Comparison of ENCODE assay signal across 15 cellular contexts in the genomic region with DNA sequence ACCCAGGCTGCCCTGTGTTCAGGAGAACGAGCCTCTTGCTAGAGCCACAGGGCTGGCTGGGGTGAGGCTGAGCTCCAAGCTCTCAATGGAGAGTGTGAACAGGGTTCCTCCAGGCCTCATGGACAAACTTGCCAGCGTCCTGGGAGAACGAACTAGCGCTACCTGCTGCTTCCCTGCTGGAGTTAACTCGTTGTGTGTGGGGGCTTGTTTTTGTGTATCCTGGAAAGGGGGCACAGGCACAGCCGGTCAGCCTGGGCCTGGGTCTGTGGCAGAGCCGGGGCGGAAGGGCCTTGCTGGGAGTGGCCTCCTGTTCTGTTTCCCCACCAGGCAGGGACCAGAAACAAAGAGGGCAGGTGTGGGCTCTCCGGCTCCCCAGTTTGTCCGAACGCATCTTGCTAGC.
DNase-seq lines count a peak whose midpoint lies in the region; ATAC-seq and TF ChIP-seq lines count a peak whose summit lies in the region.
"Had no signal": no experiment of that assay in that cellular context is flagged by ENCODE, and none has a peak within 500 bp of the region (broad histone marks: within the 10 kb centered on the region; RNA-seq: fewer than 3 reads in every experiment).

No MANE protein-coding gene starts in this region.

- H3K4me1 Mint-ChIP-seq in brain (peaks cover 53% of the 10 kb centered on the region), neural crest cell (peaks cover 16% of the 10 kb centered on the region)
- H3K4me1 Mint-ChIP-seq in activated T-cell treated with anti-CD3 and anti-CD28 coated beads, Interleukin-2, amount 50 U/mL, for 72 hours (ENCODE audit: low read depth), result no peaks in the 10 kb centered on the region
- H3K4me1 Mint-ChIP-seq: B cell, IgD-negative memory B cell had no signal

- H3K27ac Mint-ChIP-seq in brain (peak overlapping the region in 3 of 5 experiments; percentile 81 to 95 (median 94)), neural crest cell (ENCODE audit: unreplicated experiment) (peak overlapping the region; percentile 62)
- no peak overlapping the region for H3K27ac Mint-ChIP-seq in activated T-cell treated with anti-CD3 and anti-CD28 coated beads, Interleukin-2, amount 50 U/mL, for 72 hours
- H3K27ac Mint-ChIP-seq: B cell; CD8-positive, alpha-beta T cell; IgD-negative memory B cell had no signal

- DNase-seq in NCI-H69 (lab: John Stamatoyannopoulos, UW), result peak; percentile 24
- DNase-seq in neural crest cell (ENCODE audit: low read depth, low spot score), result no peak
- no peak for DNase-seq in HUDEP-2 (lab: John Stamatoyannopoulos, UW; ENCODE audit: unreplicated experiment in 76 of 76)
- DNase-seq in activated T-cell treated with anti-CD3 and anti-CD28 coated beads, Interleukin-2, amount 50 U/mL, for 72 hours, result no peak
- DNase-seq: Calu3; CD8-positive, alpha-beta T cell; DMS79 treated with DMSO at 0.1 percent for 48 hours; EL; HCEC 1CT had no signal

- TF ChIP-seq CTCF in brain (conservative IDR thresholded peaks at IDR 0.05), result no peak
- no peak for TF ChIP-seq CTCF in neural crest cell (conservative IDR thresholded peaks at IDR 0.05)

- H3K9me3 Mint-ChIP-seq in brain (peaks cover 0 to 90% (median 0%) of the 10 kb centered on the region in 5 experiments), neural crest cell (no peaks in the 10 kb centered on the region)
- no peaks in the 10 kb centered on the region for H3K9me3 Mint-ChIP-seq in activated T-cell treated with anti-CD3 and anti-CD28 coated beads, Interleukin-2, amount 50 U/mL, for 72 hours
- H3K9me3 Mint-ChIP-seq: CD8-positive, alpha-beta T cell; IgD-negative memory B cell had no signal

- no peak for ATAC-seq in HG02571 (IDR thresholded peaks at IDR 0.05; ENCODE audit: unreplicated experiment)
- ATAC-seq in activated T-cell treated with anti-CD3 and anti-CD28 coated beads, Interleukin-2, amount 50 U/mL, for 72 hours (replicated peaks in 1 of 2), result no peak
- ATAC-seq: CD8-positive, alpha-beta T cell; GM12878; HepG2 had no signal

- H3K4me3 Mint-ChIP-seq in brain (no peak overlapping the region), neural crest cell (peak overlapping the region; percentile 41)
- no peak overlapping the region for H3K4me3 Mint-ChIP-seq in activated T-cell treated with anti-CD3 and anti-CD28 coated beads, Interleukin-2, amount 50 U/mL, for 72 hours
- H3K4me3 Mint-ChIP-seq: B cell; CD8-positive, alpha-beta T cell; IgD-negative memory B cell had no signal

- H3K27me3 Mint-ChIP-seq in brain (peaks cover 4% of the 10 kb centered on the region), neural crest cell (ENCODE audit: low read depth) (peaks cover 2% of the 10 kb centered on the region)
- H3K27me3 Mint-ChIP-seq in activated T-cell treated with anti-CD3 and anti-CD28 coated beads, Interleukin-2, amount 50 U/mL, for 72 hours (ENCODE audit: low read depth), result no peaks in the 10 kb centered on the region
- H3K27me3 Mint-ChIP-seq: B cell, IgD-negative memory B cell had no signal

- H3K36me3 Mint-ChIP-seq in brain (peaks cover 48% of the 10 kb centered on the region), neural crest cell (ENCODE audit: low read depth) (peaks cover 24% of the 10 kb centered on the region)
- no peaks in the 10 kb centered on the region for H3K36me3 Mint-ChIP-seq in activated T-cell treated with anti-CD3 and anti-CD28 coated beads, Interleukin-2, amount 50 U/mL, for 72 hours (ENCODE audit: insufficient read depth in 2 of 2)
- H3K36me3 Mint-ChIP-seq: CD8-positive, alpha-beta T cell; IgD-negative memory B cell had no signal
